ENCODE assay signal across 28 cellular contexts in the genomic region with DNA sequence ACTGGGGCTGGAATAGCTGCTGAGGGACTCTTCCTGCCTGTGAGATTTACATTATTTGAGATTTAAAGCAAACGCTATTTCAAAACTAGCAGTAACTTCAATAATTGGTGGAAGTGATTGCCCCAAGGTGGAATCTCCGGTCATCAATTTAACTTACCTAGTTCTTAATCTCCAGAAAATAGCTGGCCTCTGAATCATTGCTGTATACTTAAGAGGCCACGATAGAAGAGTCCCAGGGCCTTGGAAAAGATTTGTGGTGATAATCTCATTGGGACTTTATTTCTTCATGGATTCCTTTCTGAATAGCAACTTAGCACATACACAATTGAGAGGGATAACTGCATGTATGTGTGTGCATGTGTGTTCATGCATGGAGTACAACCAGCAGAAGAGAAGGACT.
"Had no signal": no experiment of that assay in that cellular context is flagged by ENCODE, and none has a peak within 500 bp of the region (broad histone marks: within the 10 kb centered on the region; RNA-seq: fewer than 3 reads in every experiment).

No MANE protein-coding gene starts in this region.

- DNase-seq: activated CD4-positive, alpha-beta memory T cell treated with anti-CD3 and anti-CD28 coated beads for 36 hours; activated CD4-positive, alpha-beta T cell treated with anti-CD3 and anti-CD28 coated beads for 36 hours; activated CD4-positive, alpha-beta T cell treated with anti-CD3 and anti-CD28 coated beads, Interleukin-2, amount 10 ng/mL, durations not matched to agents 24 days and 14 days; activated CD4-positive, CD25-positive, alpha-beta regulatory T cell; activated CD4-positive, CD25-positive, alpha-beta regulatory T cell treated with anti-CD3 and anti-CD28 coated beads, Interleukin-2, amount 50 U/mL, for 72 hours; activated CD8-positive, alpha-beta memory T cell treated with anti-CD3 and anti-CD28 coated beads, Interleukin-2, amount 10 ng/mL, durations not matched to agents 7 days and 5 days; activated CD8-positive, alpha-beta memory T cell treated with anti-CD3 and anti-CD28 coated beads, Interleukin-2, amount 50 U/mL, for 4 hours; activated CD8-positive, alpha-beta T cell treated with anti-CD3 and anti-CD28 coated beads, Interleukin-2, amount 10 ng/mL, durations not matched to agents 7 days and 5 days; activated effector memory CD4-positive, alpha-beta T cell treated with anti-CD3 and anti-CD28 coated beads, Interleukin-2, amount 50 U/mL, for 16 hours; activated naive CD4-positive, alpha-beta T cell treated with anti-CD3 and anti-CD28 coated beads for 36 hours; activated naive CD8-positive, alpha-beta T cell treated with anti-CD3 and anti-CD28 coated beads for 36 hours; activated naive CD8-positive, alpha-beta T cell treated with anti-CD3 and anti-CD28 coated beads, Interleukin-2, amount 50 U/mL, for 24 hours; activated T-cell treated with anti-CD3 and anti-CD28 coated beads, Interleukin-2, amount 50 U/mL, for 1 hour; activated T-cell treated with anti-CD3 and anti-CD28 coated beads, Interleukin-2, amount 50 U/mL, for 48 hours; adrenal gland; central memory CD4-positive, alpha-beta T cell; cerebellar nuclear complex; colonic mucosa; effector CD8-positive, alpha-beta T cell; gastrocnemius medialis; glutamatergic neuron; heart right ventricle; T-helper 2 cell had no signal

- H3K27me3 ChIP-seq: adrenal gland, ascending aorta, breast epithelium, cardiac muscle cell, colonic mucosa, foreskin keratinocyte, gastrocnemius medialis had no signal

- H3K36me3 ChIP-seq: adrenal gland, ascending aorta, breast epithelium, cardiac muscle cell, colonic mucosa, gastrocnemius medialis, heart right ventricle had no signal

- H3K27ac ChIP-seq: adrenal gland, ascending aorta, breast epithelium, cardiac muscle cell, colonic mucosa, foreskin keratinocyte, gastrocnemius medialis, heart right ventricle had no signal

- ATAC-seq: activated CD4-positive, alpha-beta T cell treated with anti-CD3 and anti-CD28 coated beads for 36 hours; activated CD8-positive, alpha-beta memory T cell treated with anti-CD3 and anti-CD28 coated beads, Interleukin-2, amount 10 ng/mL, durations not matched to agents 7 days and 5 days; activated CD8-positive, alpha-beta T cell treated with anti-CD3 and anti-CD28 coated beads, Interleukin-2, amount 10 ng/mL, durations not matched to agents 7 days and 5 days; activated naive CD8-positive, alpha-beta T cell treated with anti-CD3 and anti-CD28 coated beads, Interleukin-2, amount 50 U/mL, for 24 hours; esophagus mucosa; foreskin keratinocyte; gastrocnemius medialis; heart right ventricle had no signal

- H3K4me3 ChIP-seq: adrenal gland, ascending aorta, breast epithelium, cardiac muscle cell, colonic mucosa, gastrocnemius medialis, heart right ventricle had no signal

- H3K9me3 ChIP-seq: adrenal gland, ascending aorta, breast epithelium, colonic mucosa, gastrocnemius medialis, heart right ventricle had no signal

- H3K4me1 ChIP-seq: adrenal gland, ascending aorta, breast epithelium, colonic mucosa, foreskin keratinocyte, gastrocnemius medialis, heart right ventricle had no signal
